Comparison of ENCODE assay signal across 22 cellular contexts in genomic region chr9:93709600-93710369, GRCh38.
DNase-seq lines count a peak whose midpoint lies in the region; ATAC-seq and TF ChIP-seq lines count a peak whose summit lies in the region.
"Had no signal": no experiment of that assay in that cellular context is flagged by ENCODE, and none has a peak within 500 bp of the region (broad histone marks: within the 10 kb centered on the region; RNA-seq: fewer than 3 reads in every experiment).

No MANE protein-coding gene starts in this region.

- H3K4me3 ChIP-seq in BLaER1 treated with 17β-estradiol and CSF1 and Interleukin-3, amounts not matched to agents 10 nM and 100 nM, result no peak overlapping the region
- H3K4me3 ChIP-seq in cardiac fibroblast (replicated peaks in 1 of 2; ENCODE audit: low read depth in 2 of 2, low read length in 2 of 2), result no peak overlapping the region
- no peak overlapping the region for H3K4me3 ChIP-seq in spleen
- H3K4me3 ChIP-seq: GM12878 had no signal

- peaks cover 0 to 16% (median 8%) of the 10 kb centered on the region in 11 experiments; a peak in 12 of 22 replicates for H3K9me3 ChIP-seq in BLaER1 treated with 17β-estradiol and CSF1 and Interleukin-3, amounts not matched to agents 10 nM and 100 nM (replicated peaks in 1 of 11)
- H3K9me3 ChIP-seq in spleen, result peaks cover 0 to 30% (median 7%) of the 10 kb centered on the region in 8 donors
- H3K9me3 ChIP-seq: SK-N-SH had no signal

- H3K27ac ChIP-seq in BLaER1 treated with 17β-estradiol and CSF1 and Interleukin-3, amounts not matched to agents 10 nM and 100 nM, result no peak overlapping the region
- H3K27ac ChIP-seq in spleen, result no peak overlapping the region
- H3K27ac ChIP-seq: HL-60 had no signal

- peak overlapping the region in 8 of 11 experiments; percentile 1 to 56 (median 28); a peak in 12 of 22 replicates for H3K4me2 ChIP-seq in BLaER1 treated with 17β-estradiol and CSF1 and Interleukin-3, amounts not matched to agents 10 nM and 100 nM
- H3K4me2 ChIP-seq: SK-N-SH had no signal

- peaks cover 11 to 20% (median 16%) of the 10 kb centered on the region in 10 experiments; a peak in 19 of 20 replicates for H3K4me1 ChIP-seq in BLaER1 treated with 17β-estradiol and CSF1 and Interleukin-3, amounts not matched to agents 10 nM and 100 nM
- H3K4me1 ChIP-seq in spleen, result no peaks in the 10 kb centered on the region

- no peak overlapping the region for H3K9ac ChIP-seq in BLaER1 treated with 17β-estradiol and CSF1 and Interleukin-3, amounts not matched to agents 10 nM and 100 nM
- H3K9ac ChIP-seq: SK-N-SH had no signal

- no peaks in the 10 kb centered on the region for H3K27me3 ChIP-seq in BLaER1 treated with 17β-estradiol and CSF1 and Interleukin-3, amounts not matched to agents 10 nM and 100 nM
- H3K27me3 ChIP-seq in spleen (replicated peaks in 1 of 7), result peaks cover 0 to 14% (median 0%) of the 10 kb centered on the region in 7 donors

- ATAC-seq in GM18907 (IDR thresholded peaks at IDR 0.05; ENCODE audit: unreplicated experiment), result no peak
- ATAC-seq: GM12878, HCT116 had no signal

- H3K36me3 ChIP-seq in BLaER1 treated with 17β-estradiol and CSF1 and Interleukin-3, amounts not matched to agents 10 nM and 100 nM, result no peaks in the 10 kb centered on the region
- H3K36me3 ChIP-seq in spleen, result no peaks in the 10 kb centered on the region

- WGBS in spleen, 5 donors, result 84 to 90% (median 89%) methylated on average over 2 of the region's 2 CpGs

- intact Hi-C loops in spleen (cut with DNase I; ENCODE audit: low total_unique reads), result no loop called here

- no peak for TF ChIP-seq CTCF in cardiac fibroblast (IDR thresholded peaks at IDR 0.05; ENCODE audit: low read depth, low read length)
- TF ChIP-seq CTCF in spleen (IDR thresholded peaks at IDR 0.05 in 8 of 11, conservative IDR thresholded peaks at IDR 0.05 in 3 of 11), result no peak

- DNase-seq in cardiac fibroblast (ENCODE audit: low read depth in 2 of 2), result peak; percentile 2 to 3
- DNase-seq in mucosa of gallbladder (ENCODE audit: low spot score), result peak; percentile 53
- peak; percentile 27 for DNase-seq in spleen
- DNase-seq in SHP77 (lab: John Stamatoyannopoulos, UW), result no peak
- DNase-seq in T1000 (lab: John Stamatoyannopoulos, UW), result no peak
- DNase-seq: C1 segment of cervical spinal cord; CD4-positive, alpha-beta memory T cell; COR-L47; GDM1; Karpas-422; NCI-H1092 treated with DMSO at 0.1 percent for 48 hours; NCI-H1436 treated with DMSO at 0.1 percent for 48 hours; NCI-H187 treated with DMSO at 0.1 percent for 48 hours; NCI-H446; NCI-H524 treated with DMSO at 0.1 percent for 48 hours; NCI-H774; SK-N-SH had no signal

- TF ChIP-seq POLR2A in spleen (IDR thresholded peaks at IDR 0.05), result no peak

- H4K20me1 ChIP-seq in BLaER1 treated with 17β-estradiol and CSF1 and Interleukin-3, amounts not matched to agents 10 nM and 100 nM, result no peaks in the 10 kb centered on the region

Comparison
In these comparisons a context has a peak if more than half of its experiments do, and no peak if none do; other contexts are left out.
1. DNase-seq: peak in cardiac fibroblast (2 of 2), mucosa of gallbladder (single experiment) and spleen (single experiment); none in SHP77 (0 of 2) and T1000 (single experiment).